In genomic region chr10:68988530-68989316, GRCh38 we compare ENCODE assay signal across 8 cellular contexts. TPM values are rescaled to one million over a fixed set of nuclear protein-coding genes. Genes with fewer than 3 reads are reported as not detected.
DNase-seq lines count a peak whose midpoint lies in the region; ATAC-seq, FAIRE-seq and TF ChIP-seq lines count a peak whose summit lies in the region.

A gene with protein sequence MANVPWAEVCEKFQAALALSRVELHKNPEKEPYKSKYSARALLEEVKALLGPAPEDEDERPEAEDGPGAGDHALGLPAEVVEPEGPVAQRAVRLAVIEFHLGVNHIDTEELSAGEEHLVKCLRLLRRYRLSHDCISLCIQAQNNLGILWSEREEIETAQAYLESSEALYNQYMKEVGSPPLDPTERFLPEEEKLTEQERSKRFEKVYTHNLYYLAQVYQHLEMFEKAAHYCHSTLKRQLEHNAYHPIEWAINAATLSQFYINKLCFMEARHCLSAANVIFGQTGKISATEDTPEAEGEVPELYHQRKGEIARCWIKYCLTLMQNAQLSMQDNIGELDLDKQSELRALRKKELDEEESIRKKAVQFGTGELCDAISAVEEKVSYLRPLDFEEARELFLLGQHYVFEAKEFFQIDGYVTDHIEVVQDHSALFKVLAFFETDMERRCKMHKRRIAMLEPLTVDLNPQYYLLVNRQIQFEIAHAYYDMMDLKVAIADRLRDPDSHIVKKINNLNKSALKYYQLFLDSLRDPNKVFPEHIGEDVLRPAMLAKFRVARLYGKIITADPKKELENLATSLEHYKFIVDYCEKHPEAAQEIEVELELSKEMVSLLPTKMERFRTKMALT (plus strand): TSS chr10:68988803. CDS start chr10:68988833, 30 bp downstream.

- H4K20me1 ChIP-seq in OCI-LY7 (ENCODE audit: insufficient read depth, low read length): 0 out of 2 replicates have a peak, but pooled peaks cover 7% of the 10 kb centered on the region
- H4K20me1 ChIP-seq in endothelial cell of umbilical vein (replicated peaks; ENCODE audit: control insufficient read depth, extremely low read depth, insufficient read depth, low read length): no peaks in the 10 kb centered on the region

- TF ChIP-seq POLR2A in endothelial cell of umbilical vein (IDR thresholded peaks at IDR 0.05; ENCODE audit: low read depth, low read length): peak; percentile 90

- peak within 1 kb of the TSS; percentile 65; the same call in 1 of the 2 replicates for H3K27ac ChIP-seq in HUES64 (ENCODE audit: low read depth, low read length)
- peak within 1 kb of the TSS; percentile 43 for H3K27ac ChIP-seq in OCI-LY7 (ENCODE audit: low read depth, low read length, poor library complexity, severe bottlenecking)
- peak within 1 kb of the TSS; percentile 20 for H3K27ac ChIP-seq in endothelial cell of umbilical vein (ENCODE audit: insufficient read depth, low read depth, low read length)

- ATAC-seq in GM21447 (IDR thresholded peaks at IDR 0.05; ENCODE audit: unreplicated experiment): peak; percentile 81

- dilution Hi-C loops in endothelial cell of umbilical vein (cut with MboI; ENCODE audit: extremely low pct_ligation_motif_present, low sequenced_read_pairs): no loop called here

- under 1% methylated on average over 62 of the region's 62 CpGs for WGBS in HUES64

- H3K79me2 ChIP-seq in OCI-LY7 (ENCODE audit: insufficient read depth, low read depth, low read length): peaks cover 26% of the 10 kb centered on the region; the same call in 1 of the 2 replicates
- peaks cover 48% of the 10 kb centered on the region for H3K79me2 ChIP-seq in endothelial cell of umbilical vein (ENCODE audit: control insufficient read depth, insufficient read depth, low read length)

- H3K4me2 ChIP-seq in OCI-LY7 (ENCODE audit: low read length) (peak within 1 kb of the TSS; percentile 80), endothelial cell of umbilical vein (ENCODE audit: insufficient read depth, low read length) (peak within 1 kb of the TSS; percentile 90)

- CTCF ChIA-PET in OCI-LY7 (lab: Charles Lee; ENCODE audit: unreplicated experiment): no interaction called here
- CTCF ChIA-PET in endothelial cell of umbilical vein (lab: Charles Lee): interaction anchor here (1.3 to 2.0 kb wide), 5 partner anchors 12 to 33 kb away, joined by 3 to 10 read pairs (median 4); partner anchors contain the start of gene DDX21

- H3K36me3 ChIP-seq in HUES64 (ENCODE audit: insufficient read depth, low read length) (peaks cover 21% of the 10 kb centered on the region), OCI-LY7 (ENCODE audit: insufficient read depth, low read length) (peaks cover 68% of the 10 kb centered on the region), endothelial cell of umbilical vein (ENCODE audit: control insufficient read depth in 2 of 2, extremely low read depth in 1 of 2, insufficient read depth in 2 of 2, low read length in 2 of 2) (peaks cover 3 to 4% of the 10 kb centered on the region in 2 experiments)

- peak within 1 kb of the TSS; percentile 80 for H3K4me3 ChIP-seq in HUES64 (ENCODE audit: low read length)
- H3K4me3 ChIP-seq in OCI-LY7 (ENCODE audit: low read depth, low read length, poor library complexity, severe bottlenecking): peak within 1 kb of the TSS; percentile 86
- peak within 1 kb of the TSS; percentile 71 to 84 (median 84) for H3K4me3 ChIP-seq in endothelial cell of umbilical vein (replicated peaks in 1 of 3; ENCODE audit: insufficient read depth in 1 of 3, low read depth in 1 of 3, low read length in 3 of 3)

- H3K9me3 ChIP-seq in HUES64 (ENCODE audit: insufficient read depth, low read depth, low read length) (no peaks in the 10 kb centered on the region), OCI-LY7 (ENCODE audit: low read length) (no peaks in the 10 kb centered on the region), endothelial cell of umbilical vein (replicated peaks; ENCODE audit: control insufficient read depth, insufficient read depth, low read length) (no peaks in the 10 kb centered on the region)

- H3K4me1 ChIP-seq in HUES64 (ENCODE audit: insufficient read depth, low read length) (peaks cover 2% of the 10 kb centered on the region; the same call in 1 of the 2 replicates), OCI-LY7 (ENCODE audit: insufficient read depth, low read length, poor library complexity, severe bottlenecking) (peaks cover 21% of the 10 kb centered on the region), endothelial cell of umbilical vein (ENCODE audit: control insufficient read depth, extremely low read depth, insufficient read depth, low read length) (peaks cover 25% of the 10 kb centered on the region)

- intact Hi-C loops in OCI-LY7 (cut with micrococcal nuclease; ENCODE audit: unreplicated experiment): loop anchor here (5.0 kb wide), 1 partner anchor 104 kb away; no protein-coding TSS in a partner anchor
- intact Hi-C loops in endothelial cell of umbilical vein (cut with micrococcal nuclease): loop anchor here (1.0 to 2.0 kb wide), 4 partner anchors 105 to 234 kb away; no protein-coding TSS in a partner anchor

- FAIRE-seq in endothelial cell of umbilical vein (lab: Jason Lieb, UNC): peak; percentile 98

- POLR2A ChIA-PET in OCI-LY7 (lab: Charles Lee) (interaction anchor here (1.3 kb wide), 1 partner anchor 11 kb away, joined by 5 read pairs; no protein-coding TSS in a partner anchor), endothelial cell of umbilical vein (lab: Charles Lee) (no interaction called here)

- BruUV-seq in OCI-LY7 (replicated peaks; lab: Mats Ljungman, UMichigan) (no TSS peak), endothelial cell of umbilical vein (replicated peaks; lab: Mats Ljungman, UMichigan) (TSS peak; percentile 16)

- peak; percentile 69 for TF ChIP-seq CTCF in OCI-LY7 (conservative IDR thresholded peaks at IDR 0.05; ENCODE audit: low read length)
- peak; percentile 44 to 61 for TF ChIP-seq CTCF in endothelial cell of umbilical vein (IDR thresholded peaks at IDR 0.05; ENCODE audit: extremely low read depth in 1 of 2, insufficient read depth in 1 of 2, low read depth in 1 of 2, low read length in 2 of 2)

- H3K27me3 ChIP-seq in HUES64 (ENCODE audit: insufficient read depth, low read length) (no peaks in the 10 kb centered on the region), endothelial cell of umbilical vein (ENCODE audit: control insufficient read depth in 2 of 2, insufficient read depth in 2 of 2, low read length in 2 of 2) (no peaks in the 10 kb centered on the region)

- H3K9me1 ChIP-seq in endothelial cell of umbilical vein (replicated peaks; ENCODE audit: control insufficient read depth, extremely low read depth, insufficient read depth, low read length): no peaks in the 10 kb centered on the region

- H3K9ac ChIP-seq in HUES64 (ENCODE audit: low read depth, low read length) (peak within 1 kb of the TSS; percentile 79), endothelial cell of umbilical vein (replicated peaks; ENCODE audit: extremely low read depth, insufficient read depth, low read length) (peak within 1 kb of the TSS; percentile 66)

- DNase-seq in DMS 273 (lab: John Stamatoyannopoulos, UW; ENCODE audit: unreplicated experiment) (peak; percentile 96), OCI-LY7 (ENCODE audit: low spot score) (peak; percentile 94), activated T-cell treated with anti-CD3 and anti-CD28 coated beads for 1 hour (ENCODE audit: low read depth) (peak; percentile 61), endothelial cell of umbilical vein (ENCODE audit: low read depth, low spot score) (peak; percentile 99), midbrain (lab: John Stamatoyannopoulos, UW) (peak; percentile 98)
- peak; percentile 51 to 54 for DNase-seq in stimulated activated CD8-positive, alpha-beta memory T cell treated with anti-CD3 and anti-CD28 coated beads, Interleukin-2, amount 100 ng/mL, for 1 hour (ENCODE audit: low read depth in 2 of 2)

- H3K9me2 ChIP-seq in OCI-LY7 (ENCODE audit: insufficient read depth, low read length): no peaks in the 10 kb centered on the region

- H2AFZ ChIP-seq in OCI-LY7 (ENCODE audit: low read length): peak within 1 kb of the TSS; percentile 73
- H2AFZ ChIP-seq in endothelial cell of umbilical vein (ENCODE audit: low read depth, low read length): peak within 1 kb of the TSS; percentile 68

TF ChIP-seq in endothelial cell of umbilical vein, 7 proteins besides CTCF, POLR2A, EP300 and RAD21:
- TF ChIP-seq EZH2 (IDR thresholded peaks at IDR 0.05; ENCODE audit: borderline replicate concordance, low read depth, low read length, severe bottlenecking) (no peak), GATA2 (IDR thresholded peaks at IDR 0.05; ENCODE audit: insufficient read depth, insufficient read length, low read depth, low read length) (no peak), MYC (IDR thresholded peaks at IDR 0.05; ENCODE audit: low read depth, low read length) (peak; percentile 58), JUN (IDR thresholded peaks at IDR 0.05; ENCODE audit: borderline replicate concordance, insufficient read depth, insufficient read length, low read depth) (no peak), POLR2AphosphoS5 (IDR thresholded peaks at IDR 0.05; ENCODE audit: insufficient read depth, low read depth, low read length) (peak; percentile 67), FOS (IDR thresholded peaks at IDR 0.05; ENCODE audit: borderline replicate concordance, insufficient read depth, low read length) (no peak)
- TF ChIP-seq, protein P1, sequence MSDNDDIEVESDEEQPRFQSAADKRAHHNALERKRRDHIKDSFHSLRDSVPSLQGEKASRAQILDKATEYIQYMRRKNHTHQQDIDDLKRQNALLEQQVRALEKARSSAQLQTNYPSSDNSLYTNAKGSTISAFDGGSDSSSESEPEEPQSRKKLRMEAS (IDR thresholded peaks at IDR 0.05; ENCODE audit: insufficient read depth, insufficient read length): peak; percentile 54

RNA-seq across cellular contexts. Expression of the gene that starts here (rescaled TPM):
- 36.3 TPM for polyA plus RNA-seq in HUES64 (2013, experiment 1 of 2)
- polyA plus RNA-seq in HUES64 (2013, experiment 2 of 2): 32.5 TPM
- total RNA-seq in OCI-LY7 (2014; rRNA removed; shearing (Covaris generic)): 11.9 and 12.6 TPM in 2 replicates
- 5.4 and 6.6 TPM in 2 replicates for total RNA-seq in OCI-LY7 (2022)
- 37.3 and 39.8 TPM in 2 replicates for total RNA-seq in endothelial cell of umbilical vein
- polyA plus RNA-seq in endothelial cell of umbilical vein: 15.3 and 17.6 TPM in 2 replicates
- polyA plus RNA-seq in endothelial cell of umbilical vein (2011; cell fraction: cytosol; rRNA removed): 22.9 and 23.0 TPM in 2 replicates
- polyA plus RNA-seq in endothelial cell of umbilical vein (2011; cell fraction: nucleus; rRNA removed): 27.6 and 38.1 TPM in 2 replicates
- 35.8 and 43.0 TPM in 2 replicates for polyA plus RNA-seq in endothelial cell of umbilical vein (2012)
- polyA minus RNA-seq in endothelial cell of umbilical vein: 14.1 and 15.9 TPM in 2 replicates
- polyA minus RNA-seq in endothelial cell of umbilical vein (2011; cell fraction: cytosol; rRNA and poly(A)+ RNA removed): 22.6 TPM
- polyA minus RNA-seq in endothelial cell of umbilical vein (2011; cell fraction: nucleus; rRNA and poly(A)+ RNA removed): 13.8 and 15.9 TPM in 2 replicates

Comparison
In these comparisons a context has a peak if more than half of its experiments do, and no peak if none do; other contexts are left out.
1. Peak in every context shown above with its lines: DNase-seq, ATAC-seq, H3K4me3 ChIP-seq and H3K27ac ChIP-seq.